26 cellular contexts compared by ENCODE assay signal in genomic region chr21:14707265-14708020, GRCh38.
"Had no signal": no experiment of that assay in that cellular context is flagged by ENCODE, and none has a peak within 500 bp of the region (broad histone marks: within the 10 kb centered on the region; RNA-seq: fewer than 3 reads in every experiment).

No MANE protein-coding gene starts in this region.

- FAIRE-seq: endothelial cell of umbilical vein, islet of Langerhans, small intestine, urothelium cell line had no signal

- H3K4me3 ChIP-seq: coronary artery, esophagus muscularis mucosa, heart right ventricle, left lung, neural progenitor cell, right lobe of liver, thoracic aorta, tibial nerve, upper lobe of left lung had no signal

- H3K79me2 ChIP-seq: parathyroid adenoma had no signal

- H3K27ac ChIP-seq: coronary artery, esophagus muscularis mucosa, heart right ventricle, left lung, neural progenitor cell, parathyroid adenoma, right lobe of liver, thoracic aorta, tibial nerve, upper lobe of left lung had no signal

- H2AFZ ChIP-seq: neural progenitor cell, parathyroid adenoma had no signal

- H3K9me3 ChIP-seq: right lobe of liver, thoracic aorta, upper lobe of left lung had no signal

- ATAC-seq: heart right ventricle; left cardiac atrium; left lung; naive thymus-derived CD4-positive, alpha-beta T cell; right lobe of liver; stimulated activated naive B cell treated with anti-CD40 and anti-IgM and Interleukin-4, amounts not matched to agents 10 μg/mL and 1 μg/mL and 100 μg/mL, for 72 hours had no signal

- H3K9ac ChIP-seq: neural progenitor cell, parathyroid adenoma had no signal

- H3K4me2 ChIP-seq: neural progenitor cell had no signal

- DNase-seq: dermis blood vessel endothelial cell; effector memory CD4-positive, alpha-beta T cell; foreskin melanocyte; glutamatergic neuron; heart right ventricle; hippocampal formation; left cardiac atrium; left lung; mesendoderm; midbrain; naive thymus-derived CD4-positive, alpha-beta T cell; right lobe of liver; stimulated activated CD4-positive, alpha-beta T cell treated with anti-CD3 and anti-CD28 coated beads, Interleukin-15, amount 100 ng/mL, for 24 hours; stimulated activated CD4-positive, alpha-beta T cell treated with anti-CD3 and anti-CD28 coated beads, Interleukin-2, amount 100 ng/mL, for 48 hours; stimulated activated naive B cell treated with anti-CD40 and anti-IgM and Interleukin-4, amounts not matched to agents 10 μg/mL and 1 μg/mL and 100 μg/mL, for 72 hours; upper lobe of left lung had no signal

- H3K36me3 ChIP-seq: esophagus muscularis mucosa, heart right ventricle, left lung, neural progenitor cell, right lobe of liver, thoracic aorta, tibial nerve, upper lobe of left lung had no signal

- H3K4me1 ChIP-seq: esophagus muscularis mucosa, heart right ventricle, left lung, neural progenitor cell, parathyroid adenoma, right lobe of liver, tibial nerve, upper lobe of left lung had no signal

- H3K27me3 ChIP-seq: esophagus muscularis mucosa, heart right ventricle, left lung, neural progenitor cell, right lobe of liver, tibial nerve, upper lobe of left lung had no signal
